12 cellular contexts compared by ENCODE assay signal in genomic region chr4:71526626-71527406, GRCh38.
DNase-seq lines count a peak whose midpoint lies in the region; ATAC-seq and TF ChIP-seq lines count a peak whose summit lies in the region.
"Had no signal": no experiment of that assay in that cellular context is flagged by ENCODE, and none has a peak within 500 bp of the region (broad histone marks: within the 10 kb centered on the region; RNA-seq: fewer than 3 reads in every experiment).

No MANE protein-coding gene starts in this region.

- H3K4me3 ChIP-seq in GM12865 (ENCODE audit: low read depth, low read length), result no peak overlapping the region
- no peak overlapping the region for H3K4me3 ChIP-seq in MM.1S (ENCODE audit: low read length)
- H3K4me3 ChIP-seq: esophagus squamous epithelium, thoracic aorta had no signal

- no peaks in the 10 kb centered on the region for H3K36me3 Mint-ChIP-seq in activated naive CD8-positive, alpha-beta T cell treated with anti-CD3 and anti-CD28 coated beads, Interleukin-2, amount 50 U/mL, for 24 hours (ENCODE audit: low read depth)

- no peak overlapping the region for H3K27ac ChIP-seq in MM.1S (ENCODE audit: low read length)
- H3K27ac ChIP-seq: esophagus squamous epithelium, thoracic aorta had no signal

- peak; percentile 65 for ATAC-seq in GM21786 (IDR thresholded peaks at IDR 0.05; ENCODE audit: unreplicated experiment)
- no peak for ATAC-seq in activated naive CD8-positive, alpha-beta T cell treated with anti-CD3 and anti-CD28 coated beads, Interleukin-2, amount 50 U/mL, for 24 hours
- no peak for ATAC-seq in HG02970 (IDR thresholded peaks at IDR 0.05; ENCODE audit: low FRiP score, unreplicated experiment)

- H4K20me1 ChIP-seq in MM.1S (ENCODE audit: insufficient read depth, low read length), result no peaks in the 10 kb centered on the region

- H3K27me3 Mint-ChIP-seq in activated naive CD8-positive, alpha-beta T cell treated with anti-CD3 and anti-CD28 coated beads, Interleukin-2, amount 50 U/mL, for 24 hours, result no peaks in the 10 kb centered on the region

- no peaks in the 10 kb centered on the region for H3K9me2 ChIP-seq in MM.1S (replicated peaks; ENCODE audit: insufficient read depth, low read length)

- no peaks in the 10 kb centered on the region for H3K36me3 ChIP-seq in MM.1S (replicated peaks; ENCODE audit: insufficient read depth, low read length)
- H3K36me3 ChIP-seq: esophagus squamous epithelium, thoracic aorta had no signal

- no peak overlapping the region for H3K4me3 Mint-ChIP-seq in activated naive CD8-positive, alpha-beta T cell treated with anti-CD3 and anti-CD28 coated beads, Interleukin-2, amount 50 U/mL, for 24 hours

- TF ChIP-seq CTCF in GM12865 (IDR thresholded peaks at IDR 0.05; ENCODE audit: insufficient read depth, low read depth, low read length, missing control alignments) (peak; percentile 18), MM.1S (IDR thresholded peaks at IDR 0.05; ENCODE audit: low read length) (0 out of 2 replicates have a peak, but pooled peaks have one; percentile 14)

- H2AFZ ChIP-seq in MM.1S (ENCODE audit: low read length), result no peak overlapping the region

- no peak overlapping the region for H3K4me2 ChIP-seq in MM.1S (ENCODE audit: low read depth, low read length)

- H3K9me3 ChIP-seq in MM.1S (replicated peaks; ENCODE audit: insufficient read depth, low read length), result no peaks in the 10 kb centered on the region
- H3K9me3 ChIP-seq: esophagus squamous epithelium, thoracic aorta had no signal

- no peak overlapping the region for H3K9ac ChIP-seq in MM.1S (ENCODE audit: low read length)

- no peaks in the 10 kb centered on the region for H3K27me3 ChIP-seq in MM.1S (replicated peaks; ENCODE audit: insufficient read depth, low read length)
- H3K27me3 ChIP-seq: esophagus squamous epithelium had no signal

- H3K4me1 Mint-ChIP-seq in activated naive CD8-positive, alpha-beta T cell treated with anti-CD3 and anti-CD28 coated beads, Interleukin-2, amount 50 U/mL, for 24 hours, result no peaks in the 10 kb centered on the region

- no peaks in the 10 kb centered on the region for H3K9me3 Mint-ChIP-seq in activated naive CD8-positive, alpha-beta T cell treated with anti-CD3 and anti-CD28 coated beads, Interleukin-2, amount 50 U/mL, for 24 hours

- no peak overlapping the region for H3K27ac Mint-ChIP-seq in activated naive CD8-positive, alpha-beta T cell treated with anti-CD3 and anti-CD28 coated beads, Interleukin-2, amount 50 U/mL, for 24 hours

- DNase-seq in GM12865 (ENCODE audit: low read depth) (peak; percentile 9), MM.1S (no peak), glomerular visceral epithelial cell (ENCODE audit: extremely low spot score) (peak; percentile 7)
- no peak for DNase-seq in stimulated activated naive CD4-positive, alpha-beta T cell treated with Interleukin-2 at 50 U/mL for 16 hours (lab: John Stamatoyannopoulos, UW)
- no peak for DNase-seq in activated naive CD8-positive, alpha-beta T cell treated with anti-CD3 and anti-CD28 coated beads, Interleukin-2, amount 50 U/mL, for 24 hours
- DNase-seq in stimulated activated naive CD4-positive, alpha-beta T cell (lab: John Stamatoyannopoulos, UW), result no peak
- DNase-seq: esophagus squamous epithelium, kidney, NCI-H1048 had no signal

- no peaks in the 10 kb centered on the region for H3K79me2 ChIP-seq in MM.1S (ENCODE audit: low read length)

- no peaks in the 10 kb centered on the region for H3K4me1 ChIP-seq in MM.1S (ENCODE audit: low read length)

- H3F3A ChIP-seq in MM.1S (ENCODE audit: insufficient read depth, low read length), result no peaks in the 10 kb centered on the region

Comparison
In these comparisons a context has a peak if more than half of its experiments do, and no peak if none do; other contexts are left out.
1. DNase-seq: peak in GM12865 (single experiment) and glomerular visceral epithelial cell (single experiment); none in MM.1S (single experiment), stimulated activated naive CD4-positive, alpha-beta T cell treated with Interleukin-2 at 50 U/mL for 16 hours (single experiment), activated naive CD8-positive, alpha-beta T cell treated with anti-CD3 and anti-CD28 coated beads, Interleukin-2, amount 50 U/mL, for 24 hours (single experiment) and stimulated activated naive CD4-positive, alpha-beta T cell (0 of 6).